Comparison of ENCODE assay signal across 8 cellular contexts in the genomic region with DNA sequence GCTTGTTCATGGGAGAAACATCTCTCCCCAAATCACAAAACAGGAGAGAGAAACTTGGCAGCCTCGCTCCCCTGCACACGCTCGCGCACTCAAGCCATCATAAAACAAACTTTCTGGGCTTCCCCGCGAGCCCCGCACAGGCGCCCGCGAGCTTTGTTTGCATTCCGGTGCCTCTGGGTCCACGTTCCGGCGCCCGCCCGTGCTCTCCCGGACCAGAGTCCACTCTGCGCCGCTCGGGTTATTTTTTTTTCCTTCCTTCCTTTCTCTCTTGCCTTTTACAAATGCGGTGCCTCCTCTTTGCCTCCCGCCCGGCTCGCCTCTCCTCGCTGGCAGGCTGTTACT. TPM values are rescaled to one million over a fixed set of nuclear protein-coding genes. Genes with fewer than 3 reads are reported as not detected.
DNase-seq lines count a peak whose midpoint lies in the region; ATAC-seq and TF ChIP-seq lines count a peak whose summit lies in the region.

No MANE protein-coding gene starts in this region.

- H3K4me3 ChIP-seq in astrocyte of the cerebellum (ENCODE audit: low read depth, low read length) (peak overlapping the region; percentile 63), tibial nerve (peak overlapping the region; percentile 59 to 82 (median 73))

- peak in 1 of 2 donors; percentile 43 for TF ChIP-seq EP300 in tibial nerve (IDR thresholded peaks at IDR 0.05)

- H3K36me3 Mint-ChIP-seq in activated CD4-positive, alpha-beta T cell treated with anti-CD3 and anti-CD28 coated beads for 36 hours (ENCODE audit: low read depth) = no peaks in the 10 kb centered on the region

- TF ChIP-seq CTCF in astrocyte of the cerebellum (IDR thresholded peaks at IDR 0.05; ENCODE audit: low read depth, low read length, missing control alignments) = no peak
- no peak for TF ChIP-seq CTCF in tibial nerve (IDR thresholded peaks at IDR 0.05)

- peak overlapping the region; percentile 15 to 90 (median 79) for H3K27ac ChIP-seq in tibial nerve

- H3K27ac Mint-ChIP-seq in activated CD4-positive, alpha-beta T cell treated with anti-CD3 and anti-CD28 coated beads for 36 hours = peak overlapping the region; percentile 32

- peak; percentile 18 for ATAC-seq in activated CD4-positive, alpha-beta T cell treated with anti-CD3 and anti-CD28 coated beads for 36 hours
- ATAC-seq in HG03280 (IDR thresholded peaks at IDR 0.05; ENCODE audit: unreplicated experiment) (peak; percentile 34), left lobe of liver (peak; percentile 60)

- peaks cover 54% of the 10 kb centered on the region for H3K27me3 Mint-ChIP-seq in activated CD4-positive, alpha-beta T cell treated with anti-CD3 and anti-CD28 coated beads for 36 hours

- 1% methylated on average over 25 of the region's 25 CpGs for WGBS in tibial nerve, 2 donors

- H3K4me1 Mint-ChIP-seq in activated CD4-positive, alpha-beta T cell treated with anti-CD3 and anti-CD28 coated beads for 36 hours = peaks cover 16% of the 10 kb centered on the region

- no peaks in the 10 kb centered on the region for H3K9me3 ChIP-seq in tibial nerve

- in situ Hi-C loops in astrocyte of the cerebellum (cut with HindIII; ENCODE audit: low sequenced_read_pairs) = no loop called here

- DNase-seq in activated CD4-positive, alpha-beta T cell treated with anti-CD3 and anti-CD28 coated beads for 36 hours = no peak
- DNase-seq in activated CD4-positive, alpha-beta T cell treated with anti-CD3 and anti-CD28 coated beads for 1 hour = no peak
- DNase-seq in astrocyte of the cerebellum (ENCODE audit: low read depth) (no peak), left lobe of liver (ENCODE audit: low spot score) (no peak), tibial nerve (ENCODE audit: low spot score in 2 of 2) (peak in 1 of 2 donors; percentile 40), NCI-H524 (lab: John Stamatoyannopoulos, UW) (no peak), COR-L47 (lab: John Stamatoyannopoulos, UW) (no peak)

- peaks cover 0 to 29% (median 4%) of the 10 kb centered on the region in 4 donors for H3K4me1 ChIP-seq in tibial nerve

- intact Hi-C loops in activated CD4-positive, alpha-beta T cell treated with anti-CD3 and anti-CD28 coated beads for 36 hours (cut with DNase I, micrococcal nuclease) = no loop called here

- H3K27me3 ChIP-seq in tibial nerve = no peaks in the 10 kb centered on the region

- no peaks in the 10 kb centered on the region for H3K9me3 Mint-ChIP-seq in activated CD4-positive, alpha-beta T cell treated with anti-CD3 and anti-CD28 coated beads for 36 hours (ENCODE audit: low read depth)

- no peak for TF ChIP-seq POLR2A in tibial nerve (IDR thresholded peaks at IDR 0.05)

- CTCF ChIA-PET in activated CD4-positive, alpha-beta T cell treated with anti-CD3 and anti-CD28 coated beads for 36 hours (lab: Charles Lee) = no interaction called here

- H3K36me3 ChIP-seq in tibial nerve = no peaks in the 10 kb centered on the region

- peak overlapping the region; percentile 76 for H3K4me3 Mint-ChIP-seq in activated CD4-positive, alpha-beta T cell treated with anti-CD3 and anti-CD28 coated beads for 36 hours

- POLR2A ChIA-PET in activated CD4-positive, alpha-beta T cell treated with anti-CD3 and anti-CD28 coated beads for 36 hours (lab: Charles Lee) = no interaction called here

RNA-seq across cellular contexts. Expression of gene MAGI1, which starts 0.4 kb away (rescaled TPM):
- total RNA-seq in activated CD4-positive, alpha-beta T cell treated with anti-CD3 and anti-CD28 coated beads for 36 hours = under 1 TPM; 0.09 to 0.18 TPM
- total RNA-seq in left lobe of liver (28.3 TPM), tibial nerve (10 to 100 TPM; 30.6 to 52.8 (median 36.1) TPM)

Comparison
In these comparisons a context has a peak if more than half of its experiments do, and no peak if none do; other contexts are left out.
1. RNA of gene MAGI1, which starts 0.4 kb away (total RNA-seq): 30.6 to 52.8 TPM in tibial nerve and 28.3 TPM in left lobe of liver (single experiment); 0.09 to 0.18 TPM in activated CD4-positive, alpha-beta T cell treated with anti-CD3 and anti-CD28 coated beads for 36 hours; every median in the first group is over 10 times any median in the second.
2. Peak in every context shown above with its lines, with median percentiles within 50 percentile points of each other: ATAC-seq.